1 cellular context compared by ENCODE assay signal in the genomic region with DNA sequence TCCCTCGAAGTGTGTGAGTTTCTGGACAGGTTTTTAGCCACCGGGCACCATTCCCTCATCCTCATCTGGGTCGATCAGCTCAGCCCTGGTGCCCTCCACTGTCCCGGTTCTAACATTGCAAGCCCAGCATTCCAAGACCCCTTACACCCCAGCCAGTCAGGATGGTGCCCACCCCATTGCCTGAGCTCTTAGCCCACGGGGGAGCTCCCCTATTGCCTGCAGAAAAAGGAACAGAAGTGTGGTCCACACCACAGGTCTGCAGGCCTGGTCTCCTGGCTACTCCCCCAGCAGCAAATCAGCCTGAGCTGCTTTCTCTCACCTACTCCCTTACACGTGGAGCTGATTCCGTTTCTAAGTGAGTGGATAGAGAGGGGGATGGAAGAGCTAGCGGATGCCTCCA.
TF ChIP-seq lines count a peak whose summit lies in the region.

No MANE protein-coding gene starts in this region.

TF ChIP-seq in K562, 482 proteins besides CTCF, POLR2A, EP300 and RAD21:
- TF ChIP-seq HCFC1 (IDR thresholded peaks at IDR 0.05; ENCODE audit: low read depth, low read length) (no peak), MYC (IDR thresholded peaks at IDR 0.05; ENCODE audit: low read depth, low read length) (no peak), MYC (CRISPR knock-in tag; IDR thresholded peaks at IDR 0.05; ENCODE audit: borderline replicate concordance, low read depth) (no peak), ELF1 (tag; IDR thresholded peaks at IDR 0.05) (no peak), SMARCB1 (IDR thresholded peaks at IDR 0.05; ENCODE audit: insufficient read length, low read depth) (no peak), ATF7 (IDR thresholded peaks at IDR 0.05) (no peak), KLF1 (tag; IDR thresholded peaks at IDR 0.05) (no peak), RAD51 (IDR thresholded peaks at IDR 0.05; ENCODE audit: borderline replicate concordance, low read depth) (no peak), PHF8 (IDR thresholded peaks at IDR 0.05; ENCODE audit: borderline replicate concordance, low read length) (no peak)
